Comparison of ENCODE assay signal across 1 cellular context in the genomic region with DNA sequence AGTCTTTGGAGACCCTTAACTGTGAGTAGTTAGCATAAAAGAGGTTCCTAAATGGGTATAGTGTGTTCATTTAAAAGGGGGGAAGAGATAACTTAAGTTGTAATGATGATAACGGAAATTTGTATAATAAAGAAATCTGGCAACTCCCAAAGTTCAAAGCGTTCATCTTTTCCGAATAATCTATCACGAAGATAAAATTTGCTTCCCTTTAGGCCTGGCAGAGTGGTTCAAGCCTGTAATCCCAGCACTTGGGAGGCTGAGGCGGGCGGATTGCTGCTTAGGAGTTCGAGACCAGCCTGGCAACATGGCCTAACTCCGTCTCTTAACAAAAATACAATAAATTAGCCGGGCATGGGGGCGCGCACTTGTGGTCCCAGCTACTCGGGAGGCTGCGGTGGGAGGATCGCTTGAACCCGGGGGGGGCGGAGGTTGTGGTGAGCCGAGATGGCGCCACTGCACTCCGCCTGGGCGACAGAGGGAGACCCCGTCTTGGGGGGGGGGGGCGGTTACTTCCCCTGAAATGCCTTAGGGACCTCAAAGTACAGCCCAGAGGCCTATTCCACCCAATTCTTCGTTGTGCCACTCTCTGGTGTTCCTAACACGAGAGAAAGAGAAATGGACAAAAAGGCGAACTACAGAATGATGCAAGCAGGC.
TF ChIP-seq lines count a peak whose summit lies in the region.

No MANE protein-coding gene starts in this region.

TF ChIP-seq in GM12878, 131 proteins besides CTCF, POLR2A, EP300 and RAD21 (continued from another document):
- TF ChIP-seq, protein P1, sequence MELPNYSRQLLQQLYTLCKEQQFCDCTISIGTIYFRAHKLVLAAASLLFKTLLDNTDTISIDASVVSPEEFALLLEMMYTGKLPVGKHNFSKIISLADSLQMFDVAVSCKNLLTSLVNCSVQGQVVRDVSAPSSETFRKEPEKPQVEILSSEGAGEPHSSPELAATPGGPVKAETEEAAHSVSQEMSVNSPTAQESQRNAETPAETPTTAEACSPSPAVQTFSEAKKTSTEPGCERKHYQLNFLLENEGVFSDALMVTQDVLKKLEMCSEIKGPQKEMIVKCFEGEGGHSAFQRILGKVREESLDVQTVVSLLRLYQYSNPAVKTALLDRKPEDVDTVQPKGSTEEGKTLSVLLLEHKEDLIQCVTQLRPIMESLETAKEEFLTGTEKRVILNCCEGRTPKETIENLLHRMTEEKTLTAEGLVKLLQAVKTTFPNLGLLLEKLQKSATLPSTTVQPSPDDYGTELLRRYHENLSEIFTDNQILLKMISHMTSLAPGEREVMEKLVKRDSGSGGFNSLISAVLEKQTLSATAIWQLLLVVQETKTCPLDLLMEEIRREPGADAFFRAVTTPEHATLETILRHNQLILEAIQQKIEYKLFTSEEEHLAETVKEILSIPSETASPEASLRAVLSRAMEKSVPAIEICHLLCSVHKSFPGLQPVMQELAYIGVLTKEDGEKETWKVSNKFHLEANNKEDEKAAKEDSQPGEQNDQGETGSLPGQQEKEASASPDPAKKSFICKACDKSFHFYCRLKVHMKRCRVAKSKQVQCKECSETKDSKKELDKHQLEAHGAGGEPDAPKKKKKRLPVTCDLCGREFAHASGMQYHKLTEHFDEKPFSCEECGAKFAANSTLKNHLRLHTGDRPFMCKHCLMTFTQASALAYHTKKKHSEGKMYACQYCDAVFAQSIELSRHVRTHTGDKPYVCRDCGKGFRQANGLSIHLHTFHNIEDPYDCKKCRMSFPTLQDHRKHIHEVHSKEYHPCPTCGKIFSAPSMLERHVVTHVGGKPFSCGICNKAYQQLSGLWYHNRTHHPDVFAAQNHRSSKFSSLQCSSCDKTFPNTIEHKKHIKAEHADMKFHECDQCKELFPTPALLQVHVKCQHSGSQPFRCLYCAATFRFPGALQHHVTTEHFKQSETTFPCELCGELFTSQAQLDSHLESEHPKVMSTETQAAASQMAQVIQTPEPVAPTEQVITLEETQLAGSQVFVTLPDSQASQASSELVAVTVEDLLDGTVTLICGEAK (IDR thresholded peaks at IDR 0.05; ENCODE audit: borderline replicate concordance): peak; percentile 58; the same call in 1 of the 2 replicates
- TF ChIP-seq, protein P2, sequence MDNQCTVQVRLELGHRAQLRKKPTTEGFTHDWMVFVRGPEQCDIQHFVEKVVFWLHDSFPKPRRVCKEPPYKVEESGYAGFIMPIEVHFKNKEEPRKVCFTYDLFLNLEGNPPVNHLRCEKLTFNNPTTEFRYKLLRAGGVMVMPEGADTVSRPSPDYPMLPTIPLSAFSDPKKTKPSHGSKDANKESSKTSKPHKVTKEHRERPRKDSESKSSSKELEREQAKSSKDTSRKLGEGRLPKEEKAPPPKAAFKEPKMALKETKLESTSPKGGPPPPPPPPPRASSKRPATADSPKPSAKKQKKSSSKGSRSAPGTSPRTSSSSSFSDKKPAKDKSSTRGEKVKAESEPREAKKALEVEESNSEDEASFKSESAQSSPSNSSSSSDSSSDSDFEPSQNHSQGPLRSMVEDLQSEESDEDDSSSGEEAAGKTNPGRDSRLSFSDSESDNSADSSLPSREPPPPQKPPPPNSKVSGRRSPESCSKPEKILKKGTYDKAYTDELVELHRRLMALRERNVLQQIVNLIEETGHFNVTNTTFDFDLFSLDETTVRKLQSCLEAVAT (IDR thresholded peaks at IDR 0.05): peak; percentile 97
- TF ChIP-seq RUNX3 (IDR thresholded peaks at IDR 0.05; ENCODE audit: low read length) (peak; percentile 56; the same call in 1 of the 2 replicates), IKZF1 (conservative IDR thresholded peaks at IDR 0.05) (no peak)
